8 cellular contexts compared by ENCODE assay signal in genomic region chr1:75615664-75616435, GRCh38. TPM values are rescaled to one million over a fixed set of nuclear protein-coding genes. Genes with fewer than 3 reads are reported as not detected.
DNase-seq lines count a peak whose midpoint lies in the region; ATAC-seq, FAIRE-seq and TF ChIP-seq lines count a peak whose summit lies in the region.

No MANE protein-coding gene starts in this region.

- H3K27ac ChIP-seq in pancreas, result no peak overlapping the region

- TF ChIP-seq CTCF in AG10803 (conservative IDR thresholded peaks at IDR 0.05; ENCODE audit: low read length), result no peak
- TF ChIP-seq CTCF in pancreas (IDR thresholded peaks at IDR 0.05), result no peak

- no peaks in the 10 kb centered on the region for H3K36me3 ChIP-seq in pancreas

- peak; percentile 34 for DNase-seq in AG10803 (ENCODE audit: low read depth)
- peak; percentile 17 for DNase-seq in NCI-H128 (lab: John Stamatoyannopoulos, UW; ENCODE audit: unreplicated experiment)
- DNase-seq in activated naive CD4-positive, alpha-beta T cell treated with anti-CD3 and anti-CD28 coated beads, Interleukin-2, amount 50 U/mL, for 72 hours (ENCODE audit: low spot score in 2 of 2), result peak in 1 of 2 donors; percentile 20
- peak in 38 of 42 donors; percentile 11 to 68 (median 31) for DNase-seq in head of caudate nucleus
- peak; percentile 12 to 77 (median 26) for DNase-seq in pancreas
- no peak for DNase-seq in ureter (ENCODE audit: low spot score)

- H3K4me3 ChIP-seq in AG10803 (ENCODE audit: low read length), result peak overlapping the region; percentile 57
- peak overlapping the region; percentile 26 to 59 (median 32) for H3K4me3 ChIP-seq in pancreas

- H3K36me3 Mint-ChIP-seq in activated naive CD4-positive, alpha-beta T cell treated with anti-CD3 and anti-CD28 coated beads, Interleukin-2, amount 50 U/mL, for 72 hours, result peaks cover 0 to 12% of the 10 kb centered on the region in 2 donors

- H3K27ac Mint-ChIP-seq in activated naive CD4-positive, alpha-beta T cell treated with anti-CD3 and anti-CD28 coated beads, Interleukin-2, amount 50 U/mL, for 72 hours, result no peak overlapping the region

- 0 to 1% methylated on average over 37 to 72 of the region's 72 CpGs for WGBS in pancreas, 2 donors

- H3K9me3 ChIP-seq in pancreas, result no peaks in the 10 kb centered on the region

- H3K4me1 ChIP-seq in pancreas, result peaks cover 0 to 7% (median 0%) of the 10 kb centered on the region in 3 donors

- FAIRE-seq in pancreas (lab: Jason Lieb, UNC), result no peak

- intact Hi-C loops in head of caudate nucleus (cut with DNase I) (no loop called here), pancreas (cut with DNase I) (no loop called here)

- no peaks in the 10 kb centered on the region for H3K9me3 Mint-ChIP-seq in activated naive CD4-positive, alpha-beta T cell treated with anti-CD3 and anti-CD28 coated beads, Interleukin-2, amount 50 U/mL, for 72 hours

- ATAC-seq in GM18909 (IDR thresholded peaks at IDR 0.05; ENCODE audit: poor library complexity, unreplicated experiment) (peak; percentile 64), pancreas (peak; percentile 53 to 74 (median 71)), HG03280 (IDR thresholded peaks at IDR 0.05; ENCODE audit: unreplicated experiment) (no peak)
- peak; percentile 34 to 72 for ATAC-seq in activated naive CD4-positive, alpha-beta T cell treated with anti-CD3 and anti-CD28 coated beads, Interleukin-2, amount 50 U/mL, for 72 hours

- peaks cover 0 to 13% (median 4%) of the 10 kb centered on the region in 4 donors for H3K27me3 ChIP-seq in pancreas

RNA-seq across cellular contexts. Expression of gene SLC44A5, which starts 4.9 kb away (rescaled TPM):
- total RNA-seq in activated naive CD4-positive, alpha-beta T cell treated with anti-CD3 and anti-CD28 coated beads, Interleukin-2, amount 50 U/mL, for 72 hours, result under 1 TPM in 1 of 2 donors, not detected in 1; 0.07 TPM
- total RNA-seq in pancreas, result 1 to 10 TPM in 4 of 6 donors, under 1 TPM in 2; 0.16 to 3.4 (median 1.3) TPM
- 1 to 10 TPM in 1 of 2 donors, under 1 TPM in 1; 0.65 to 1.2 TPM for polyA plus RNA-seq in pancreas
- 0.29 TPM for total RNA-seq in ureter
